10 cellular contexts compared by ENCODE assay signal in the genomic region with DNA sequence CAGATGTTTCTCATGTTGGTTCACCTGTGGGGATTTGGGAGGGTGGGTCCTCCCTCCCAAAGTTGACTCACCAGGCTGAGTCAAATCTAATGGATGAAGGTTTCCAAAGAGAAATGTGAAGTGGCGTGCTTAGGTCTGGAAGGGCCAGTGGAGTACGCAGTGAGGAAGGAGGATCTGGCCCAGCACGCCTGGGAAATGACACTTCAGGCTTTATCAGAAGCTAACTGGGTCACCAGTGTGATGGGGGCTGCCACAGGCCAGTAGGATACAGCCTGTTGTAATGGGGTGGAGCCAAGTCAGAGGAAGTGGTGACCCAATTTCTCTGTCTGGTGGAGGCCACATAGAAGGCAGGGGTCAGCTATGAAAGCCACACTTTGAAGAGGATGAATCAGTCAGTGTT. TPM values are rescaled to one million over a fixed set of nuclear protein-coding genes. Genes with fewer than 3 reads are reported as not detected.
A peak's percentile ranks its signal among the peaks of the same experiment; 100 is the strongest.
DNase-seq lines count a peak whose midpoint lies in the region; ATAC-seq and TF ChIP-seq lines count a peak whose summit lies in the region.
"Had no signal": no experiment of that assay in that cellular context is flagged by ENCODE, and none has a peak within 500 bp of the region (broad histone marks: within the 10 kb centered on the region; RNA-seq: fewer than 3 reads in every experiment).

No MANE protein-coding gene starts in this region.

- POLR2A ChIA-PET in activated CD4-positive, alpha-beta T cell treated with anti-CD3 and anti-CD28 coated beads, Interleukin-2, amount 10 ng/mL, durations not matched to agents 7 days and 5 days (lab: Charles Lee) = no interaction called here
- POLR2A ChIA-PET in WTC11 (lab: Charles Lee) = no interaction called here

- peaks cover 43% of the 10 kb centered on the region for H3K36me3 Mint-ChIP-seq in activated CD4-positive, alpha-beta T cell treated with anti-CD3 and anti-CD28 coated beads, Interleukin-2, amount 10 ng/mL, durations not matched to agents 7 days and 5 days (ENCODE audit: low read depth)
- peaks cover 70% of the 10 kb centered on the region for H3K36me3 Mint-ChIP-seq in WTC11

- H3K9me3 ChIP-seq in effector memory CD4-positive, alpha-beta T cell (ENCODE audit: control insufficient read depth, low read length) = no peaks in the 10 kb centered on the region

- CTCF ChIA-PET in activated CD4-positive, alpha-beta T cell treated with anti-CD3 and anti-CD28 coated beads, Interleukin-2, amount 10 ng/mL, durations not matched to agents 7 days and 5 days (lab: Charles Lee) = interaction anchor here (1.1 to 1.5 kb wide), 2 partner anchors 8 to 15 kb away, joined by 4 to 5 read pairs; no protein-coding TSS in a partner anchor
- CTCF ChIA-PET in WTC11 (lab: Charles Lee) = no interaction called here

- peaks cover 5% of the 10 kb centered on the region for H3K4me1 ChIP-seq in effector memory CD4-positive, alpha-beta T cell (ENCODE audit: control insufficient read depth, insufficient read depth, low read length, poor library complexity, severe bottlenecking)

- H3K36me3 ChIP-seq in effector memory CD4-positive, alpha-beta T cell (ENCODE audit: control insufficient read depth, insufficient read depth, low read length) = peaks cover 45% of the 10 kb centered on the region

- peak overlapping the region; percentile 58 for H3K27ac ChIP-seq in effector memory CD4-positive, alpha-beta T cell (ENCODE audit: insufficient read depth, low read length, poor library complexity, severe bottlenecking)

- H3K27me3 ChIP-seq in effector memory CD4-positive, alpha-beta T cell (replicated peaks; ENCODE audit: control insufficient read depth, insufficient read depth, low read length, poor library complexity, severe bottlenecking) = no peaks in the 10 kb centered on the region

- DNase-seq in activated CD4-positive, alpha-beta T cell treated with anti-CD3 and anti-CD28 coated beads for 4 hours = peak; percentile 8 to 21
- DNase-seq in activated CD4-positive, alpha-beta T cell treated with anti-CD3 and anti-CD28 coated beads, Interleukin-2, amount 10 ng/mL, durations not matched to agents 7 days and 5 days = no peak
- DNase-seq in WTC11 (ENCODE audit: low spot score) = no peak
- DNase-seq in effector memory CD4-positive, alpha-beta T cell = peak; percentile 43 to 72 (median 59)
- DNase-seq in posterior vena cava (ENCODE audit: low spot score) = peak; percentile 59
- no peak for DNase-seq in ACHN
- DNase-seq: NCI-H446 had no signal

- intact Hi-C loops in posterior vena cava (cut with DNase I) = no loop called here

- ATAC-seq in WTC11 (no peak), GM18520 (IDR thresholded peaks at IDR 0.05; ENCODE audit: unreplicated experiment) (no peak), GM18870 (IDR thresholded peaks at IDR 0.05; ENCODE audit: unreplicated experiment) (no peak)
- ATAC-seq: sciatic nerve had no signal

- no peak overlapping the region for H3K27ac Mint-ChIP-seq in activated CD4-positive, alpha-beta T cell treated with anti-CD3 and anti-CD28 coated beads, Interleukin-2, amount 10 ng/mL, durations not matched to agents 7 days and 5 days
- peak overlapping the region; percentile 55; the same call in 1 of the 2 replicates for H3K27ac Mint-ChIP-seq in WTC11

- H3K4me3 Mint-ChIP-seq in activated CD4-positive, alpha-beta T cell treated with anti-CD3 and anti-CD28 coated beads, Interleukin-2, amount 10 ng/mL, durations not matched to agents 7 days and 5 days = no peak overlapping the region
- no peak overlapping the region for H3K4me3 Mint-ChIP-seq in WTC11

- no peaks in the 10 kb centered on the region for H3K27me3 Mint-ChIP-seq in activated CD4-positive, alpha-beta T cell treated with anti-CD3 and anti-CD28 coated beads, Interleukin-2, amount 10 ng/mL, durations not matched to agents 7 days and 5 days
- no peaks in the 10 kb centered on the region for H3K27me3 Mint-ChIP-seq in WTC11 (ENCODE audit: low read depth)

- no peak overlapping the region for H3K4me3 ChIP-seq in effector memory CD4-positive, alpha-beta T cell (ENCODE audit: insufficient read depth, low read depth, low read length, poor library complexity, severe bottlenecking)

- peaks cover 19% of the 10 kb centered on the region for H3K4me1 Mint-ChIP-seq in activated CD4-positive, alpha-beta T cell treated with anti-CD3 and anti-CD28 coated beads, Interleukin-2, amount 10 ng/mL, durations not matched to agents 7 days and 5 days
- no peaks in the 10 kb centered on the region for H3K4me1 Mint-ChIP-seq in WTC11

- H3K9me3 Mint-ChIP-seq in activated CD4-positive, alpha-beta T cell treated with anti-CD3 and anti-CD28 coated beads, Interleukin-2, amount 10 ng/mL, durations not matched to agents 7 days and 5 days = no peaks in the 10 kb centered on the region
- H3K9me3 Mint-ChIP-seq in WTC11 = no peaks in the 10 kb centered on the region

- no peak for TF ChIP-seq CTCF in WTC11 (IDR thresholded peaks at IDR 0.05)

- in situ Hi-C loops in ACHN (cut with HindIII; ENCODE audit: low pct_ligation_motif_present, low pct_unique_long_range_greater_than_20kb, low sequenced_read_pairs) = no loop called here

TF ChIP-seq in WTC11, 78 proteins besides CTCF, POLR2A, EP300 and RAD21:
- TF ChIP-seq, protein P1, sequence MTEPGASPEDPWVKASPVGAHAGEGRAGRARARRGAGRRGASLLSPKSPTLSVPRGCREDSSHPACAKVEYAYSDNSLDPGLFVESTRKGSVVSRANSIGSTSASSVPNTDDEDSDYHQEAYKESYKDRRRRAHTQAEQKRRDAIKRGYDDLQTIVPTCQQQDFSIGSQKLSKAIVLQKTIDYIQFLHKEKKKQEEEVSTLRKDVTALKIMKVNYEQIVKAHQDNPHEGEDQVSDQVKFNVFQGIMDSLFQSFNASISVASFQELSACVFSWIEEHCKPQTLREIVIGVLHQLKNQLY (CRISPR knock-in tag; IDR thresholded peaks at IDR 0.05) = no peak
- TF ChIP-seq ZNF232 (CRISPR knock-in tag; IDR thresholded peaks at IDR 0.05) = no peak
- TF ChIP-seq ZNF219 (CRISPR knock-in tag; IDR thresholded peaks at IDR 0.05; ENCODE audit: borderline replicate concordance) = no peak
- TF ChIP-seq OVOL2 (CRISPR knock-in tag; IDR thresholded peaks at IDR 0.05; ENCODE audit: borderline replicate concordance) = no peak
- no peak for TF ChIP-seq ZNF671 (CRISPR knock-in tag; IDR thresholded peaks at IDR 0.05)
- no peak for TF ChIP-seq ELF4 (CRISPR knock-in tag; IDR thresholded peaks at IDR 0.05; ENCODE audit: low read depth)
- TF ChIP-seq JAZF1 (CRISPR knock-in tag; IDR thresholded peaks at IDR 0.05) = no peak
- no peak for TF ChIP-seq NFATC4 (CRISPR knock-in tag; IDR thresholded peaks at IDR 0.05)
- no peak for TF ChIP-seq ETV6 (CRISPR knock-in tag; IDR thresholded peaks at IDR 0.05)

RNA-seq across cellular contexts. Expression of gene POLR1E, which starts 18.0 kb away (rescaled TPM):
- 10 to 100 TPM; 35.8 to 36.3 TPM for total RNA-seq in activated CD4-positive, alpha-beta T cell treated with anti-CD3 and anti-CD28 coated beads, Interleukin-2, amount 10 ng/mL, durations not matched to agents 7 days and 5 days
- total RNA-seq in WTC11 (2021) = 31.4 to 39.6 TPM (median 38.8 TPM) in 3 replicates
- total RNA-seq in posterior vena cava = 10 to 100 TPM; 16.9 to 18.5 TPM

RNA-seq across cellular contexts. Expression of gene ZBTB5, which starts 38.5 kb away (rescaled TPM):
- 10 to 100 TPM; 10.0 to 10.2 TPM for total RNA-seq in activated CD4-positive, alpha-beta T cell treated with anti-CD3 and anti-CD28 coated beads, Interleukin-2, amount 10 ng/mL, durations not matched to agents 7 days and 5 days
- 13.2 to 16.7 TPM (median 13.6 TPM) in 3 replicates for total RNA-seq in WTC11 (2021)
- total RNA-seq in posterior vena cava = 1 to 10 TPM; 6.9 to 7.4 TPM

Comparison
In these comparisons a context has a peak if more than half of its experiments do, and no peak if none do; other contexts are left out.
1. DNase-seq: peak in activated CD4-positive, alpha-beta T cell treated with anti-CD3 and anti-CD28 coated beads for 4 hours (2 of 2), effector memory CD4-positive, alpha-beta T cell (3 of 3) and posterior vena cava (single experiment); none in activated CD4-positive, alpha-beta T cell treated with anti-CD3 and anti-CD28 coated beads, Interleukin-2, amount 10 ng/mL, durations not matched to agents 7 days and 5 days (single experiment), WTC11 (single experiment) and ACHN (single experiment).